ENCODE assay signal across 22 cellular contexts in the genomic region with DNA sequence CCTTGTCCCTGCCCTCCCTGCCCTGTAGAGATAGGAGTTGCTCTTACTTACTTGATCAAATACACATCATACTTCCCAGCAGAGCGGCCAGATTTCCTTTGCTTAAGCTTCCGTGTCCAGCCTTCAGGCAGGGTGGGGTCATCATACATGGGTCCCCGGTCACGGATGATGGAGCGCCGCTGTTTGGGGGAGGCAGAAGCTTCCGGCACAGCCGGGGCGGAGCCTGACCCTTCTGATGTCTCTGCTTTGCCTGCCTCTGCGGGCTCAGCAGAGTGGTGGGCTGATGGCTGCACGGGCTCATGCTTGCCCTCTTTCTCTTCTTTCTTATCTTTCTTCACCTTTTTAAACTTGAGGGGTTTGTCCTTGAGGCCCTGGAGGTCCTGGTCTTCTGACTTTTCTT.
"Had no signal": no experiment of that assay in that cellular context is flagged by ENCODE, and none has a peak within 500 bp of the region (broad histone marks: within the 10 kb centered on the region; RNA-seq: fewer than 3 reads in every experiment).

No MANE protein-coding gene starts in this region.

- H3K9me3 Mint-ChIP-seq: activated T-helper 1 cell treated with anti-CD3 and anti-CD28 coated beads, Interleukin-12 subunit alpha, Interleukin-12 subunit beta, Interleukin-2, Interleukin-4 antibody, amounts not matched to agents 30 ng/mL and 10 ng/mL and 1 ng/mL, durations not matched to agents 14 hours and 24 hours and 36 hours; memory B cell; natural killer cell treated with Interleukin-12 subunit alpha and Interleukin-12 subunit beta and Interleukin-15 and Interleukin-18, amount 100 ng/mL, for 72 hours; T-helper 1 cell treated with Interleukin-12 subunit alpha and Interleukin-12 subunit beta and Interleukin-4 antibody, amounts not matched to agents 30 μg/mL and 1 μg/mL, for 36 hours had no signal

- H3K36me3 Mint-ChIP-seq: natural killer cell treated with Interleukin-12 subunit alpha and Interleukin-12 subunit beta and Interleukin-15 and Interleukin-18, amount 100 ng/mL, for 72 hours had no signal

- ATAC-seq: esophagus mucosa; natural killer cell treated with Interleukin-12 subunit alpha and Interleukin-12 subunit beta and Interleukin-15 and Interleukin-18, amount 100 ng/mL, for 72 hours had no signal

- H3K4me3 Mint-ChIP-seq: activated T-helper 1 cell treated with anti-CD3 and anti-CD28 coated beads, Interleukin-12 subunit alpha, Interleukin-12 subunit beta, Interleukin-2, Interleukin-4 antibody, amounts not matched to agents 30 ng/mL and 10 ng/mL and 1 ng/mL, durations not matched to agents 14 hours and 24 hours and 36 hours; brain; memory B cell; natural killer cell treated with Interleukin-12 subunit alpha and Interleukin-12 subunit beta and Interleukin-15 and Interleukin-18, amount 100 ng/mL, for 72 hours; T-helper 1 cell treated with Interleukin-12 subunit alpha and Interleukin-12 subunit beta and Interleukin-4 antibody, amounts not matched to agents 30 μg/mL and 1 μg/mL, for 36 hours had no signal

- H3K9me3 ChIP-seq: tibial nerve had no signal

- H3K4me1 Mint-ChIP-seq: brain had no signal

- H3K4me3 ChIP-seq: tibial nerve had no signal

- DNase-seq: activated CD4-positive, alpha-beta T cell treated with anti-CD3 and anti-CD28 coated beads for 4 hours; activated CD4-positive, alpha-beta T cell treated with anti-CD3 and anti-CD28 coated beads, Interleukin-2, amount 50 U/mL, for 48 hours; activated CD4-positive, CD25-positive, alpha-beta regulatory T cell; activated gamma-delta T cell; activated naive CD4-positive, alpha-beta T cell treated with anti-CD3 and anti-CD28 coated beads, Interleukin-2, amount 50 U/mL, for 16 hours; anterior cingulate cortex; central memory CD4-positive, alpha-beta T cell; dermis blood vessel endothelial cell; effector CD8-positive, alpha-beta T cell; foreskin melanocyte; kidney; nucleus accumbens; retina; stimulated activated CD4-positive, alpha-beta T cell treated with anti-CD3 and anti-CD28 coated beads, Interleukin-4, amount 100 ng/mL, for 24 hours; stimulated activated naive CD4-positive, alpha-beta T cell treated with Interleukin-2 at 50 U/mL for 16 hours had no signal

- H3K27me3 ChIP-seq: tibial nerve had no signal

- H3K27me3 Mint-ChIP-seq: brain, memory B cell had no signal

- H3K27ac Mint-ChIP-seq: activated T-helper 1 cell treated with anti-CD3 and anti-CD28 coated beads, Interleukin-12 subunit alpha, Interleukin-12 subunit beta, Interleukin-2, Interleukin-4 antibody, amounts not matched to agents 30 ng/mL and 10 ng/mL and 1 ng/mL, durations not matched to agents 14 hours and 24 hours and 36 hours; memory B cell; natural killer cell treated with Interleukin-12 subunit alpha and Interleukin-12 subunit beta and Interleukin-15 and Interleukin-18, amount 100 ng/mL, for 72 hours; T-helper 1 cell treated with Interleukin-12 subunit alpha and Interleukin-12 subunit beta and Interleukin-4 antibody, amounts not matched to agents 30 μg/mL and 1 μg/mL, for 36 hours had no signal
